ENCODE assay signal across 16 cellular contexts in genomic region chr16:11165349-11165748, GRCh38.
"Had no signal": no experiment of that assay in that cellular context is flagged by ENCODE, and none has a peak within 500 bp of the region (broad histone marks: within the 10 kb centered on the region; RNA-seq: fewer than 3 reads in every experiment).

No MANE protein-coding gene starts in this region.

- H3K27me3 Mint-ChIP-seq: activated B cell treated with CpG ODN at 0.5 μM for 24 hours; activated CD4-positive, alpha-beta T cell treated with anti-CD3 and anti-CD28 coated beads for 36 hours; naive thymus-derived CD4-positive, alpha-beta T cell; stimulated activated naive B cell treated with anti-CD40 and anti-IgM and Interleukin-4, amounts not matched to agents 10 μg/mL and 1 μg/mL and 100 μg/mL, for 72 hours had no signal

- DNase-seq: activated B cell treated with CpG ODN at 0.5 μM for 24 hours; activated CD4-positive, alpha-beta T cell treated with anti-CD3 and anti-CD28 coated beads for 36 hours; activated T-cell treated with anti-CD3 and anti-CD28 coated beads, Interleukin-2, amount 50 U/mL, for 1 hour; body of pancreas; effector CD4-positive, alpha-beta T cell; mesendoderm; naive thymus-derived CD4-positive, alpha-beta T cell; sigmoid colon; stimulated activated CD4-positive, alpha-beta T cell treated with anti-CD3 and anti-CD28 coated beads, Interleukin-2, amount 100 ng/mL, for 48 hours; stimulated activated CD8-positive, alpha-beta memory T cell treated with anti-CD3 and anti-CD28 coated beads, Interleukin-4, amount 100 ng/mL, for 48 hours; stimulated activated naive B cell treated with anti-CD40 and anti-IgM and Interleukin-4, amounts not matched to agents 10 μg/mL and 1 μg/mL and 100 μg/mL, for 72 hours; T-helper 1 cell; thyroid gland; upper lobe of right lung had no signal

- H3K27ac Mint-ChIP-seq: activated B cell treated with CpG ODN at 0.5 μM for 24 hours; activated CD4-positive, alpha-beta T cell treated with anti-CD3 and anti-CD28 coated beads for 36 hours; naive thymus-derived CD4-positive, alpha-beta T cell; stimulated activated naive B cell treated with anti-CD40 and anti-IgM and Interleukin-4, amounts not matched to agents 10 μg/mL and 1 μg/mL and 100 μg/mL, for 72 hours had no signal

- ATAC-seq: body of pancreas; heart left ventricle; naive thymus-derived CD4-positive, alpha-beta T cell; stimulated activated naive B cell treated with anti-CD40 and anti-IgM and Interleukin-4, amounts not matched to agents 10 μg/mL and 1 μg/mL and 100 μg/mL, for 72 hours; upper lobe of right lung had no signal

- H3K4me3 Mint-ChIP-seq: activated B cell treated with CpG ODN at 0.5 μM for 24 hours; activated CD4-positive, alpha-beta T cell treated with anti-CD3 and anti-CD28 coated beads for 36 hours; naive thymus-derived CD4-positive, alpha-beta T cell; neural crest cell; stimulated activated naive B cell treated with anti-CD40 and anti-IgM and Interleukin-4, amounts not matched to agents 10 μg/mL and 1 μg/mL and 100 μg/mL, for 72 hours had no signal

- H3K9me3 Mint-ChIP-seq: activated B cell treated with CpG ODN at 0.5 μM for 24 hours, neural crest cell had no signal
